13 cellular contexts compared by ENCODE assay signal in genomic region chr5:1155191-1156032, GRCh38. TPM values are rescaled to one million over a fixed set of nuclear protein-coding genes. Genes with fewer than 3 reads are reported as not detected.
DNase-seq lines count a peak whose midpoint lies in the region; ATAC-seq, FAIRE-seq and TF ChIP-seq lines count a peak whose summit lies in the region.
"Had no signal": no experiment of that assay in that cellular context is flagged by ENCODE, and none has a peak within 500 bp of the region (broad histone marks: within the 10 kb centered on the region; RNA-seq: fewer than 3 reads in every experiment).

No MANE protein-coding gene starts in this region.

- H2AK5ac ChIP-seq in trophoblast cell (ENCODE audit: low read length), result no peak overlapping the region

- H4K8ac ChIP-seq in trophoblast cell (ENCODE audit: low read depth, low read length), result no peak overlapping the region

- H2AFZ ChIP-seq in K562 (ENCODE audit: low read depth, low read length) (no peak overlapping the region), trophoblast cell (ENCODE audit: insufficient read depth, low read length, poor library complexity) (no peak overlapping the region)

- intact Hi-C loops in Right ventricle myocardium superior (cut with DNase I), result no loop called here
- intact Hi-C loops in K562 (cut with micrococcal nuclease), result no loop called here
- intact Hi-C loops in right lobe of liver (cut with DNase I), result no loop called here

- no peak overlapping the region for H2BK12ac ChIP-seq in trophoblast cell (ENCODE audit: low read length)

- CTCF ChIA-PET in K562 (lab: Yijun Ruan, JAX; ENCODE audit: low intra/inter-chr PET ratio), result interaction anchor here (0.6 kb wide), 1 partner anchor 13 kb away, joined by 3 read pairs; no protein-coding TSS in a partner anchor

- peak; percentile 43 for DNase-seq in Right ventricle myocardium superior
- DNase-seq in right atrium auricular region (ENCODE audit: low spot score), result no peak
- peak in 2 of 4 experiments; percentile 54 to 62 for DNase-seq in K562 (ENCODE audit: extremely low read depth in 1 of 4, low spot score in 3 of 4)
- peak in 1 of 3 donors; percentile 53 for DNase-seq in right lobe of liver
- DNase-seq in NCI-H2107 treated with DMSO at 0.1 percent for 48 hours (lab: John Stamatoyannopoulos, UW; ENCODE audit: unreplicated experiment), result no peak
- DNase-seq in trophoblast cell, result no peak
- no peak for DNase-seq in activated CD8-positive, alpha-beta memory T cell treated with anti-CD3 and anti-CD28 coated beads, Interleukin-2, amount 50 U/mL, for 4 hours
- DNase-seq: activated CD4-positive, alpha-beta T cell treated with anti-CD3 and anti-CD28 coated beads, Interleukin-2, amount 50 U/mL, for 4 hours; activated naive CD4-positive, alpha-beta T cell treated with anti-CD3 and anti-CD28 coated beads for 36 hours; T-helper 17 cell had no signal

- H3K79me1 ChIP-seq in trophoblast cell (ENCODE audit: low read length), result no peaks in the 10 kb centered on the region

- no peak overlapping the region for H4K91ac ChIP-seq in trophoblast cell (ENCODE audit: low read depth, low read length)

- in situ Hi-C loops in K562 (cut with MboI), result no loop called here

- no peak overlapping the region for H3K27ac ChIP-seq in right atrium auricular region
- no peak overlapping the region for H3K27ac ChIP-seq in K562 (ENCODE audit: extremely low read depth, low read depth, low read length)
- no peak overlapping the region for H3K27ac ChIP-seq in right lobe of liver
- H3K27ac ChIP-seq in urinary bladder (ENCODE audit: low read depth), result no peak overlapping the region
- H3K27ac ChIP-seq in trophoblast cell (ENCODE audit: low read depth, low read length), result no peak overlapping the region
- H3K27ac ChIP-seq: neutrophil had no signal

- no peak overlapping the region for H2BK120ac ChIP-seq in trophoblast cell (ENCODE audit: insufficient read depth, low read length, poor library complexity)

- H3K36me3 ChIP-seq in right atrium auricular region (no peaks in the 10 kb centered on the region), K562 (ENCODE audit: control insufficient read depth, insufficient read depth, low read length) (no peaks in the 10 kb centered on the region), right lobe of liver (no peaks in the 10 kb centered on the region), urinary bladder (ENCODE audit: insufficient read depth) (no peaks in the 10 kb centered on the region), trophoblast cell (ENCODE audit: control insufficient read depth in 1 of 2, insufficient read depth in 2 of 2, low read length in 2 of 2) (no peaks in the 10 kb centered on the region)
- H3K36me3 ChIP-seq: neutrophil had no signal

- no peak overlapping the region for H3K4ac ChIP-seq in trophoblast cell (ENCODE audit: low read depth, low read length)

- TF ChIP-seq EP300 in K562 (IDR thresholded peaks at IDR 0.05; ENCODE audit: low read length), result no peak

- POLR2A ChIA-PET in K562 (lab: Yijun Ruan, JAX), result no interaction called here

- no TSS peak for BruUV-seq in K562 (replicated peaks; lab: Mats Ljungman, UMichigan)

- ATAC-seq in Right ventricle myocardium superior (ENCODE audit: poor library complexity) (peak; percentile 7), K562 (no peak), right lobe of liver (peak in 3 of 4 donors; percentile 21 to 41 (median 21))
- ATAC-seq: T-helper 17 cell had no signal

- H3K18ac ChIP-seq in trophoblast cell (ENCODE audit: low read length), result no peak overlapping the region

- H4K20me1 ChIP-seq in K562 (replicated peaks; ENCODE audit: control insufficient read depth, insufficient read depth, low read length), result peaks cover 45% of the 10 kb centered on the region

- no peak overlapping the region for H3K14ac ChIP-seq in trophoblast cell (ENCODE audit: low read length)

- H3K27me3 ChIP-seq in right atrium auricular region, result peaks cover 0 to 16% of the 10 kb centered on the region in 2 donors
- peaks cover 51 to 82% of the 10 kb centered on the region in 2 experiments for H3K27me3 ChIP-seq in K562 (ENCODE audit: control insufficient read depth in 2 of 2, insufficient read depth in 2 of 2, low read length in 2 of 2)
- H3K27me3 ChIP-seq in right lobe of liver, result peaks cover 0 to 17% of the 10 kb centered on the region in 2 donors
- peaks cover 32% of the 10 kb centered on the region for H3K27me3 ChIP-seq in trophoblast cell (ENCODE audit: insufficient read depth, low read length)

- H4K12ac ChIP-seq in trophoblast cell (ENCODE audit: low read depth, low read length), result no peak overlapping the region

- H3K4me3 ChIP-seq in right atrium auricular region (peak overlapping the region in 1 of 2 donors; percentile 43), K562 (no peak overlapping the region), right lobe of liver (no peak overlapping the region), urinary bladder (ENCODE audit: low read depth, low read length) (peak overlapping the region; percentile 36), trophoblast cell (ENCODE audit: low read depth, low read length) (no peak overlapping the region)

- no peak for FAIRE-seq in K562 (lab: Jason Lieb, UNC)
- FAIRE-seq: keratinocyte had no signal

- H3K9me3 ChIP-seq in right atrium auricular region (peaks cover 0 to 5% of the 10 kb centered on the region in 2 donors), K562 (replicated peaks; ENCODE audit: control insufficient read depth, insufficient read depth, low read depth, low read length) (0 out of 2 replicates have a peak, but pooled peaks cover 3% of the 10 kb centered on the region), right lobe of liver (no peaks in the 10 kb centered on the region), trophoblast cell (ENCODE audit: insufficient read depth, low read depth, low read length) (peaks cover 24% of the 10 kb centered on the region)
- H3K9me3 ChIP-seq: neutrophil had no signal

- no peak for TF ChIP-seq CTCF in right atrium auricular region (IDR thresholded peaks at IDR 0.05)
- TF ChIP-seq CTCF in K562 (IDR thresholded peaks at IDR 0.05 in 2 of 3, conservative IDR thresholded peaks at IDR 0.05 in 1 of 3; ENCODE audit: insufficient read depth in 2 of 3, low read depth in 1 of 3, low read length in 3 of 3), result no peak
- no peak for TF ChIP-seq CTCF in right lobe of liver (IDR thresholded peaks at IDR 0.05)

- no peak overlapping the region for H2BK5ac ChIP-seq in trophoblast cell (ENCODE audit: low read depth, low read length, poor library complexity)

- no peak overlapping the region for H3K23ac ChIP-seq in trophoblast cell (ENCODE audit: low read length)

- H3K9ac ChIP-seq in K562 (ENCODE audit: insufficient read depth in 1 of 2, low read depth in 2 of 2, low read length in 2 of 2) (no peak overlapping the region), trophoblast cell (ENCODE audit: low read length) (no peak overlapping the region)

- H3K4me2 ChIP-seq in K562 (ENCODE audit: insufficient read depth, low read length) (no peak overlapping the region), trophoblast cell (ENCODE audit: low read length) (no peak overlapping the region)

- H3K79me2 ChIP-seq in K562 (ENCODE audit: control insufficient read depth, insufficient read depth, low read length), result no peaks in the 10 kb centered on the region
- H3K79me2 ChIP-seq in trophoblast cell (ENCODE audit: control insufficient read depth, insufficient read depth, low read length, poor library complexity), result no peaks in the 10 kb centered on the region

- peaks cover 0 to 12% of the 10 kb centered on the region in 2 donors for H3K4me1 ChIP-seq in right atrium auricular region
- peaks cover 0 to 18% of the 10 kb centered on the region in 2 experiments; a peak in 2 of 5 replicates for H3K4me1 ChIP-seq in K562 (replicated peaks in 1 of 2; ENCODE audit: control insufficient read depth in 2 of 2, insufficient read depth in 2 of 2, low read length in 2 of 2)
- no peaks in the 10 kb centered on the region for H3K4me1 ChIP-seq in right lobe of liver
- H3K4me1 ChIP-seq in urinary bladder (ENCODE audit: insufficient read depth), result no peaks in the 10 kb centered on the region
- H3K4me1 ChIP-seq in trophoblast cell (ENCODE audit: control insufficient read depth in 1 of 2, insufficient read depth in 2 of 2, low read length in 2 of 2), result no peaks in the 10 kb centered on the region

- peaks cover 4% of the 10 kb centered on the region for H3K9me1 ChIP-seq in K562 (ENCODE audit: control insufficient read depth, insufficient read depth, low read length)

- no peak for TF ChIP-seq RAD21 in K562 (CRISPR knock-in tag; conservative IDR thresholded peaks at IDR 0.05 in 1 of 2, IDR thresholded peaks at IDR 0.05 in 1 of 2)

- TF ChIP-seq POLR2A in K562 (conservative IDR thresholded peaks at IDR 0.05), result no peak
- TF ChIP-seq POLR2A in right lobe of liver (IDR thresholded peaks at IDR 0.05), result no peak

- 8% methylated on average over 29 of the region's 98 CpGs for WGBS in K562 (ENCODE audit: insufficient coverage, low coverage, missing lambda C conversion rate)
- WGBS in right lobe of liver (ENCODE audit: insufficient coverage, low coverage, low lambda C conversion rate, missing lambda C conversion rate), result 0% methylated on average over 1 of the region's 98 CpGs
- WGBS in urinary bladder, result 3% methylated on average over 98 of the region's 98 CpGs
- WGBS in trophoblast cell (ENCODE audit: extremely low coverage, insufficient coverage, insufficient read length), result no CpG with 5 or more reads among the region's 98 CpGs

RNA-seq across cellular contexts. Expression of gene SLC12A7, which starts 43.5 kb away (rescaled TPM):
- total RNA-seq in Right ventricle myocardium superior (172 TPM), right atrium auricular region (10 to 100 TPM; 28.5 to 42.3 TPM), K562 (2014; rRNA removed) (1.1 and 1.3 TPM in 2 replicates), K562 (2014; rRNA removed; fragmentation: Illumina TruSeq; extraction: Trizol) (0.11 and 0.22 TPM in 2 replicates), K562 (2015; rRNA removed; fragmentation: Illumina TruSeq; extraction: Trizol) (0.51 and 0.53 TPM in 2 replicates), K562 (2021) (1.8 and 1.9 TPM in 2 replicates), right lobe of liver (10 to 100 TPM; 38.9 to 65.2 (median 53.3) TPM), urinary bladder (10.2 TPM)
- total RNA-seq in K562 (2011; cell fraction: chromatin; rRNA removed; ENCODE audit: low replicate concordance), result 13.6 and 46.2 TPM in 2 replicates
- 15.9 and 26.2 TPM in 2 replicates for total RNA-seq in K562 (2011; cell fraction: nucleolus; rRNA removed)
- 8.9 and 10.9 TPM in 2 replicates for total RNA-seq in K562 (2011; cell fraction: nucleoplasm; rRNA removed)
- polyA plus RNA-seq in K562 (2011; rRNA removed) (3.1 and 15.7 TPM in 2 replicates), K562 (2014; fragmentation: Illumina TruSeq; extraction: Trizol) (0.56 and 0.83 TPM in 2 replicates), K562 (2014; fragmentation: Nextera tagmentation; extraction: Ambion mirVana) (under 1 TPM; 0.01 to 0.04 TPM), K562 (2014; rRNA removed) (0.73 and 1.0 TPM in 2 replicates), urinary bladder (23.8 TPM)
- 5.3 and 11.3 TPM in 2 replicates for polyA plus RNA-seq in K562 (2011; cell fraction: cytosol; rRNA removed)
- polyA plus RNA-seq in K562 (2011; cell fraction: nucleus; rRNA removed), result 55.8 and 115 TPM in 2 replicates
- 1.2 and 3.8 TPM in 2 replicates for polyA plus RNA-seq in K562 (2012)
- polyA minus RNA-seq in K562 (2011; rRNA and poly(A)+ RNA removed), result 2.5 and 9.1 TPM in 2 replicates
- polyA minus RNA-seq in K562 (2011; cell fraction: cytosol; rRNA and poly(A)+ RNA removed), result 5.9 and 21.7 TPM in 2 replicates
- polyA minus RNA-seq in K562 (2011; cell fraction: nucleus; rRNA and poly(A)+ RNA removed), result 13.1 and 36.8 TPM in 2 replicates
- 6.2 and 6.3 TPM in 2 replicates for polyA plus RNA-seq in trophoblast cell (2013)

RNA-seq across cellular contexts. Expression of gene SLC6A19, which starts 46.0 kb away (rescaled TPM):
- total RNA-seq in Right ventricle myocardium superior, result not detected
- total RNA-seq in right atrium auricular region, result not detected
- 1.7 and 3.2 TPM in 2 replicates for total RNA-seq in K562 (2011; cell fraction: chromatin; rRNA removed; ENCODE audit: low replicate concordance)
- 2.1 and 2.2 TPM in 2 replicates for total RNA-seq in K562 (2011; cell fraction: nucleolus; rRNA removed)
- 1.5 and 1.6 TPM in 2 replicates for total RNA-seq in K562 (2011; cell fraction: nucleoplasm; rRNA removed)
- 0.59 and 1.3 TPM in 2 replicates for total RNA-seq in K562 (2014; rRNA removed)
- 0.26 and 0.47 TPM in 2 replicates for total RNA-seq in K562 (2014; rRNA removed; fragmentation: Illumina TruSeq; extraction: Trizol)
- total RNA-seq in K562 (2015; rRNA removed; fragmentation: Illumina TruSeq; extraction: Trizol), result 0.43 and 0.49 TPM in 2 replicates
- total RNA-seq in K562 (2021), result 1.3 and 1.6 TPM in 2 replicates
- 0.26 and 0.65 TPM in 2 replicates for polyA plus RNA-seq in K562 (2011; rRNA removed)
- polyA plus RNA-seq in K562 (2011; cell fraction: cytosol; rRNA removed), result 0.27 and 1.1 TPM in 2 replicates
- polyA plus RNA-seq in K562 (2011; cell fraction: nucleus; rRNA removed), result 1.4 and 5.0 TPM in 2 replicates
- 4.1 and 5.2 TPM in 2 replicates for polyA plus RNA-seq in K562 (2012)
- 0.74 and 1.1 TPM in 2 replicates for polyA plus RNA-seq in K562 (2014; fragmentation: Illumina TruSeq; extraction: Trizol)
- under 1 TPM; 0.03 to 0.04 TPM for polyA plus RNA-seq in K562 (2014; fragmentation: Nextera tagmentation; extraction: Ambion mirVana)
- polyA plus RNA-seq in K562 (2014; rRNA removed), result 1.0 and 1.1 TPM in 2 replicates
- 0.21 and 1.3 TPM in 2 replicates for polyA minus RNA-seq in K562 (2011; rRNA and poly(A)+ RNA removed)
- polyA minus RNA-seq in K562 (2011; cell fraction: cytosol; rRNA and poly(A)+ RNA removed), result 0.27 and 0.95 TPM in 2 replicates
- polyA minus RNA-seq in K562 (2011; cell fraction: nucleus; rRNA and poly(A)+ RNA removed), result 0.22 and 0.67 TPM in 2 replicates
- under 1 TPM; 0.12 to 0.93 (median 0.41) TPM for total RNA-seq in right lobe of liver
- total RNA-seq in urinary bladder, result not detected
- not detected for polyA plus RNA-seq in urinary bladder
- 0.19 and 0.21 TPM in 2 replicates for polyA plus RNA-seq in trophoblast cell (2013)
- total RNA-seq: activated naive CD4-positive, alpha-beta T cell treated with anti-CD3 and anti-CD28 coated beads for 36 hours; T-helper 17 cell had no signal
- polyA plus RNA-seq: keratinocyte had no signal
